8 cellular contexts compared by ENCODE assay signal in the genomic region with DNA sequence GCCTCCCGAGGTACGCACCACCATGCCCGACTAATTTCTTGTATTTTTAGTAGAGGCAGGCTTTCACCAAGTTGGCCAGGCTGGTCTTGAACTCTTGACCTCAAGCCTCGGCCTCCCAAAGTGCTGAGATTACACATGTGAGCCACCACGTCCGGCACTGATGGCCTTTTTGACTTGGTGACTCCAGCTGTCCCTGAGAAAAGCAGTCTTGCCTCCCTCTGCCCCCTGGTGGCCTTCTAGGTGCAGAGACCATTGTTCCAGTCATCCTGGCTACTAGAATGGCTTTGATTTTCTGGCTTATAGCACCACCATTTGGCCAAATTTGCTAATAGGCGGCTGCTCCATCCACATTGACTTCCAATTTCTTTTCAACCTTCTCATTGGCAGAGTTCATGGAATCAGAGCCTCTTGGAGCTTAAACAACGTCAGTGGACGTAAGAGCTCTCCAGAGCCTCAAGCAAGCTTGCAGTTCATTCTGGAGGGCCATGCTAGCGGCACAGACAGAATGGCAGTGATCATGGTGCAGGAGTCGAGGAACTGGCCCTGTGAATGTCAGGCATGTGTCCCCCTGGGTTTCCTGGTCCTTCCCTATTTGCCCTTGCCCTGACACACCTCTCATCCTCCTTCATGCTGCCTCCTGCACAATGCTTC. TPM values are rescaled to one million over a fixed set of nuclear protein-coding genes. Genes with fewer than 3 reads are reported as not detected.
DNase-seq lines count a peak whose midpoint lies in the region; ATAC-seq and TF ChIP-seq lines count a peak whose summit lies in the region.

No MANE protein-coding gene starts in this region.

- POLR2A ChIA-PET in activated CD4-positive, alpha-beta T cell treated with anti-CD3 and anti-CD28 coated beads for 36 hours (lab: Charles Lee) = interaction anchor here (0.6 kb wide), 2 partner anchors 99 to 443 kb away, joined by 3 read pairs; no protein-coding TSS in a partner anchor

- no peaks in the 10 kb centered on the region for H3K4me1 Mint-ChIP-seq in activated CD4-positive, alpha-beta T cell treated with anti-CD3 and anti-CD28 coated beads for 36 hours
- peaks cover 23% of the 10 kb centered on the region for H3K4me1 Mint-ChIP-seq in chondrocyte (ENCODE audit: low read depth)

- peak; percentile 100 for TF ChIP-seq CTCF in chondrocyte (IDR thresholded peaks at IDR 0.05)

- H3K27ac Mint-ChIP-seq in activated CD4-positive, alpha-beta T cell treated with anti-CD3 and anti-CD28 coated beads for 36 hours = no peak overlapping the region
- no peak overlapping the region for H3K27ac Mint-ChIP-seq in chondrocyte (ENCODE audit: unreplicated experiment)

- intact Hi-C loops in activated CD4-positive, alpha-beta T cell treated with anti-CD3 and anti-CD28 coated beads for 36 hours (cut with DNase I, micrococcal nuclease) = loop anchor here (1.0 to 5.0 kb wide), 5 partner anchors 96 to 824 kb away; no protein-coding TSS in a partner anchor

- DNase-seq in NCI-H526 (lab: John Stamatoyannopoulos, UW) (peak; percentile 86 to 95), chondrocyte (ENCODE audit: low spot score) (no peak), left lobe of liver (ENCODE audit: low spot score) (peak; percentile 92)
- peak; percentile 89 for DNase-seq in activated CD4-positive, alpha-beta T cell treated with anti-CD3 and anti-CD28 coated beads for 36 hours
- DNase-seq in stimulated activated CD4-positive, alpha-beta T cell treated with anti-CD3 and anti-CD28 coated beads, Interleukin-4, amount 100 ng/mL, for 24 hours = peak; percentile 86

- ATAC-seq in GM18498 (IDR thresholded peaks at IDR 0.05; ENCODE audit: unreplicated experiment) (peak; percentile 79), HG03457 (IDR thresholded peaks at IDR 0.05; ENCODE audit: unreplicated experiment) (peak; percentile 71), left lobe of liver (peak; percentile 99), HG02588 (IDR thresholded peaks at IDR 0.05; ENCODE audit: unreplicated experiment) (no peak)
- ATAC-seq in activated CD4-positive, alpha-beta T cell treated with anti-CD3 and anti-CD28 coated beads for 36 hours = peak; percentile 95

- no peaks in the 10 kb centered on the region for H3K9me3 Mint-ChIP-seq in activated CD4-positive, alpha-beta T cell treated with anti-CD3 and anti-CD28 coated beads for 36 hours (ENCODE audit: low read depth)
- H3K9me3 Mint-ChIP-seq in chondrocyte (ENCODE audit: low read depth) = no peaks in the 10 kb centered on the region

- no peak overlapping the region for H3K4me3 Mint-ChIP-seq in activated CD4-positive, alpha-beta T cell treated with anti-CD3 and anti-CD28 coated beads for 36 hours
- no peak overlapping the region for H3K4me3 Mint-ChIP-seq in chondrocyte (ENCODE audit: unreplicated experiment)

- no peaks in the 10 kb centered on the region for H3K36me3 Mint-ChIP-seq in activated CD4-positive, alpha-beta T cell treated with anti-CD3 and anti-CD28 coated beads for 36 hours (ENCODE audit: low read depth)
- no peaks in the 10 kb centered on the region for H3K36me3 Mint-ChIP-seq in chondrocyte (ENCODE audit: low read depth)

- CTCF ChIA-PET in activated CD4-positive, alpha-beta T cell treated with anti-CD3 and anti-CD28 coated beads for 36 hours (lab: Charles Lee) = interaction anchor here (0.6 to 12.8 kb wide), 44 partner anchors 9 to 1750 kb away, joined by 3 to 405 read pairs (median 4); a partner anchor contains a TSS

- H3K27me3 Mint-ChIP-seq in activated CD4-positive, alpha-beta T cell treated with anti-CD3 and anti-CD28 coated beads for 36 hours = peaks cover 26% of the 10 kb centered on the region
- no peaks in the 10 kb centered on the region for H3K27me3 Mint-ChIP-seq in chondrocyte (ENCODE audit: low read depth)

RNA-seq across cellular contexts. Expression of a gene that starts 25.4 kb away (rescaled TPM):
- 100 to 1,000 TPM; 698 to 781 TPM for total RNA-seq in activated CD4-positive, alpha-beta T cell treated with anti-CD3 and anti-CD28 coated beads for 36 hours
- total RNA-seq in chondrocyte (270 to 336 TPM (median 323 TPM) in 3 replicates), left lobe of liver (184 TPM)

RNA-seq across cellular contexts. Expression of a gene that starts 32.0 kb away (rescaled TPM):
- 1 to 10 TPM; 5.3 to 5.4 TPM for total RNA-seq in activated CD4-positive, alpha-beta T cell treated with anti-CD3 and anti-CD28 coated beads for 36 hours
- 44.7 to 173 TPM (median 172 TPM) in 3 replicates for total RNA-seq in chondrocyte
- 194 TPM for total RNA-seq in left lobe of liver
